In the genomic region with DNA sequence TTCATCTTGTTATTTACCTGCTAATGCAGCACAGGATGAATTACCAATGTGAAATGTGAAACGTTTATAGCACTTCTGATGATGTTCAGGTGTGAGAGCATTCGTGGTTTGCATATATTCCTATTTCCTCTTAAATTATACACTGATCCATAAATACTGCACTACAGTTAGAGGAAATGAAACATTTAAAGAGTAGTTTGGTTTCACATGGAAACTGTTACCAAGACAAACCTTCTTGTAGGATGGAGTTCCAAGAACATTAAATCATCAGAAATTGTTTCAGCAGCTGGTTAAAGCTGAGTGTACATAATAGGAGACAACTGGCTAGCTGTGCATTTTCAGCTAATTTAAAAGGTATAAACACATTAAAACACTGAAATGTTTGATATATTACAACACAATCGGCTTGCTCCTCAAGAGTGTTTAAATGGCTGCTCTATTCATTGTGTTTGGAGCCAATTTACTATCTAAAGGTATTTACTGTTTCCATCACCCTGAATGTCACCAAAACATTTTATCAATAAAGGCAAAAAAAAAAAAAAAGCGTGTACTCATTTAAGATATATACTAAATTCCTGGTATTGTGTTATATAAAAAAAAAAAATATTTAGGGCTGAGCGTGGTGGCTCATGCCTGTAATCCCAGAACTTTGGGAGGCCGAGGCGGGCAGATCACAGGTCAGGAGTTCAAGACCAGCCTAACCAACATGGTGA, we compare ENCODE assay signal across 9 cellular contexts.
DNase-seq lines count a peak whose midpoint lies in the region; ATAC-seq lines count a peak whose summit lies in the region.
"Had no signal": no experiment of that assay in that cellular context is flagged by ENCODE, and none has a peak within 500 bp of the region (broad histone marks: within the 10 kb centered on the region; RNA-seq: fewer than 3 reads in every experiment).

No MANE protein-coding gene starts in this region.

- peak; percentile 74 for ATAC-seq in HG03095 (IDR thresholded peaks at IDR 0.05; ENCODE audit: unreplicated experiment)
- ATAC-seq: A549 had no signal

- peak; percentile 64 for DNase-seq in NCI-H2107 treated with DMSO at 0.1 percent for 48 hours (lab: John Stamatoyannopoulos, UW; ENCODE audit: unreplicated experiment)
- DNase-seq in NCI-H2107 (lab: John Stamatoyannopoulos, UW), result no peak
- peak; percentile 53 for DNase-seq in astrocyte of the hippocampus (ENCODE audit: low read depth, low spot score)
- DNase-seq in renal cortical epithelial cell (ENCODE audit: low read depth), result peak; percentile 77
- DNase-seq in ureter (ENCODE audit: low spot score), result no peak
- DNase-seq in 8988T, result no peak
- no peak for DNase-seq in NCI-H187 treated with DMSO at 0.1 percent for 48 hours (lab: John Stamatoyannopoulos, UW)

Comparison
In these comparisons a context has a peak if more than half of its experiments do, and no peak if none do; other contexts are left out.
1. DNase-seq: peak in NCI-H2107 treated with DMSO at 0.1 percent for 48 hours (single experiment), astrocyte of the hippocampus (single experiment) and renal cortical epithelial cell (single experiment); none in NCI-H2107 (single experiment), ureter (single experiment), 8988T (single experiment) and NCI-H187 treated with DMSO at 0.1 percent for 48 hours (single experiment).